ENCODE assay signal across 1 cellular context in genomic region chr19:801030-801860, GRCh38.
TF ChIP-seq lines count a peak whose summit lies in the region.

No MANE protein-coding gene starts in this region.

TF ChIP-seq in GM23338, 12 proteins besides CTCF, POLR2A, EP300 and RAD21 (continued from another document):
- TF ChIP-seq ZNF462 (CRISPR knock-in tag; IDR thresholded peaks at IDR 0.05) (no peak), ETS1 (IDR thresholded peaks at IDR 0.05) (no peak), JUNB (IDR thresholded peaks at IDR 0.05; ENCODE audit: unreplicated experiment) (no peak), ZNF331 (CRISPR knock-in tag; IDR thresholded peaks at IDR 0.05; ENCODE audit: low read depth) (no peak), STAT1 (IDR thresholded peaks at IDR 0.05; ENCODE audit: unreplicated experiment) (no peak), EZH2 (IDR thresholded peaks at IDR 0.05; ENCODE audit: low read depth, unreplicated experiment) (no peak), POLR2AphosphoS5 (IDR thresholded peaks at IDR 0.05; ENCODE audit: low read depth) (no peak; the same call in none of the 2 replicates), REST (IDR thresholded peaks at IDR 0.05; ENCODE audit: unreplicated experiment) (no peak)
